1 cellular context compared by ENCODE assay signal in the genomic region with DNA sequence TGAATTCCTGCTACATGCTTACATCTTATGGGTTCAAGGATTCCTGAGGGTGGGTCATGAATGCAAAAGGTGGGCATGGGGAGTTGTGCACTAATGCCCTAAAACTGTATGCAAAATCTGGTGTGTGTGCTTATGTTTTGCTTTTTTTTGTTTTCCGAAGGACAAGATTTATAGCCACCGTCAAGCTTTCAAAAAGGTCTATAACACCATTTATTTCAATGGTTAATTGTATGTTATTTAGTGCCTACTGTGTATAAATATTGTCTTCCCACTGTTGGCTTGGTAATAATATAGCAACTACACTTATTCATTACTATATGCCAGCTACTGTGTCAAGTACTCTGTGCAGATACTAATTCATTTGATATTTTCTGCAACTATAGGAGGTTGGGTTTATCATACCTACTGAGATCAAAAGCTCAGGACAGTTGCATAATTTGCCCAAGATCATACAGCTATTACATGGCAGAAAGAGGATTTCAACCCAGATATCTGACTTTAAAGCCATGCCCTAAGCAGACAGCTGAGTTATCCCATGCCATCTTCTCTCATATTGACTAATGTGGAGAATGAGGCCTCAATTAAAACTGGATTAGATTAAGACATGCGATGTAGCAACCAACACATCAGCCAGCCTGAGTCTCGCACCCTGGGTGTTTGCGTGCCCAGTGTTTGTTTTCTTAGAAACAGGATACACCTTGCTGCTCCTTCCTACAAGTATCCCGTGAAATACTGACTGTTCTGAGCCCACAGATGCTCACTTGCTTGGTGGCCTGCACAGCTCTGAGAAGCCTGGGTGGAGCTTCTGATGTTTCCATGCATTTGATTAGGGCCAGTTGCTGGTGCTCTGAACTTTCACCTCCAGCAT.
TF ChIP-seq lines count a peak whose summit lies in the region.

No MANE protein-coding gene starts in this region.

TF ChIP-seq in SK-N-SH, 30 proteins besides CTCF, POLR2A, EP300 and RAD21 (continued from another document):
- TF ChIP-seq, protein P1, sequence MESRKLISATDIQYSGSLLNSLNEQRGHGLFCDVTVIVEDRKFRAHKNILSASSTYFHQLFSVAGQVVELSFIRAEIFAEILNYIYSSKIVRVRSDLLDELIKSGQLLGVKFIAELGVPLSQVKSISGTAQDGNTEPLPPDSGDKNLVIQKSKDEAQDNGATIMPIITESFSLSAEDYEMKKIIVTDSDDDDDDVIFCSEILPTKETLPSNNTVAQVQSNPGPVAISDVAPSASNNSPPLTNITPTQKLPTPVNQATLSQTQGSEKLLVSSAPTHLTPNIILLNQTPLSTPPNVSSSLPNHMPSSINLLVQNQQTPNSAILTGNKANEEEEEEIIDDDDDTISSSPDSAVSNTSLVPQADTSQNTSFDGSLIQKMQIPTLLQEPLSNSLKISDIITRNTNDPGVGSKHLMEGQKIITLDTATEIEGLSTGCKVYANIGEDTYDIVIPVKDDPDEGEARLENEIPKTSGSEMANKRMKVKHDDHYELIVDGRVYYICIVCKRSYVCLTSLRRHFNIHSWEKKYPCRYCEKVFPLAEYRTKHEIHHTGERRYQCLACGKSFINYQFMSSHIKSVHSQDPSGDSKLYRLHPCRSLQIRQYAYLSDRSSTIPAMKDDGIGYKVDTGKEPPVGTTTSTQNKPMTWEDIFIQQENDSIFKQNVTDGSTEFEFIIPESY (IDR thresholded peaks at IDR 0.05; ENCODE audit: borderline replicate concordance, low read depth): no peak
- no peak for TF ChIP-seq RCOR1 (IDR thresholded peaks at IDR 0.05; ENCODE audit: low read length)
